Comparison of ENCODE assay signal across 2 cellular contexts in the genomic region with DNA sequence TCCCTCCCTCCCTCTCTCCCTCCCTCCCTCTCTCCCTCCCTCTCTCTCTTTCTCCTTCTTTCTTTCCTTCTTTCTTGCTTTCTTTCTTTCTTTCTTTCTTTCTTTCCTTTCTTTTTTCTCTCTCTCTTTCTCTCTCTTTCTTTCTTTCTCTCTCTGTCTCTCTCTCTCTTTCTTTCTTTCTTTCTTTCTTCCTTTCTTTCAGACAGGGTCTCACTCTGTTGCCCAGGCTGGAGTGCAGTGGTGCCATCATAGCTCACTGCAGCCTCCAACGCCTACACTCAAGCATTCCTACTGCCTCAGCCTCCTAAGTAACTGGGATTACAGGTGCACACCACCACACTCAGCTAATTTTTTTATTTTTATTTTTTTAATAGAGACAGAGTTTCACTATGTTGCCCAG. TPM values are rescaled to one million over a fixed set of nuclear protein-coding genes. Genes with fewer than 3 reads are reported as not detected.
"Had no signal": no experiment of that assay in that cellular context is flagged by ENCODE, and none has a peak within 500 bp of the region (broad histone marks: within the 10 kb centered on the region; RNA-seq: fewer than 3 reads in every experiment).

No MANE protein-coding gene starts in this region.

RNA-seq across cellular contexts. Expression of a gene that starts 14.1 kb away (rescaled TPM):
- total RNA-seq: naive thymus-derived CD4-positive, alpha-beta T cell; natural killer cell had no signal
- polyA plus RNA-seq: naive thymus-derived CD4-positive, alpha-beta T cell had no signal

RNA-seq across cellular contexts. Expression of a gene that starts 42.7 kb away (rescaled TPM):
- polyA plus RNA-seq: naive thymus-derived CD4-positive, alpha-beta T cell had no signal
